In genomic region chr2:200945395-200945729, GRCh38 we compare ENCODE assay signal across 19 cellular contexts. TPM values are rescaled to one million over a fixed set of nuclear protein-coding genes. Genes with fewer than 3 reads are reported as not detected.
DNase-seq lines count a peak whose midpoint lies in the region; ATAC-seq, FAIRE-seq and TF ChIP-seq lines count a peak whose summit lies in the region.
"Had no signal": no experiment of that assay in that cellular context is flagged by ENCODE, and none has a peak within 500 bp of the region (broad histone marks: within the 10 kb centered on the region; RNA-seq: fewer than 3 reads in every experiment).

No MANE protein-coding gene starts in this region.

- BruUV-seq in HepG2 (replicated peaks; lab: Mats Ljungman, UMichigan), result no TSS peak

- TF ChIP-seq POLR2A in HepG2 (IDR thresholded peaks at IDR 0.05; ENCODE audit: insufficient read depth in 1 of 2, low read depth in 2 of 2, low read length in 2 of 2) (no peak), right lobe of liver (IDR thresholded peaks at IDR 0.05) (no peak), transverse colon (IDR thresholded peaks at IDR 0.05) (no peak)

- peak overlapping the region; percentile 17 for H3K27ac ChIP-seq in HepG2 (ENCODE audit: extremely low read length, insufficient read depth, low read length)
- H3K27ac ChIP-seq in right lobe of liver, result no peak overlapping the region
- H3K27ac ChIP-seq in RWPE2 (ENCODE audit: poor library complexity, severe bottlenecking), result peak overlapping the region; percentile 64
- H3K27ac ChIP-seq in colonic mucosa, result peak overlapping the region; percentile 42
- H3K27ac ChIP-seq in transverse colon, result peak overlapping the region in 3 of 4 donors; percentile 2 to 24 (median 7)
- H3K27ac ChIP-seq: dorsolateral prefrontal cortex, heart left ventricle, suprapubic skin, vagina had no signal

- in situ Hi-C loops in HepG2 (cut with HindIII; ENCODE audit: extremely low pct_ligation_motif_present, low pct_unique_long_range_greater_than_20kb), result no loop called here
- in situ Hi-C loops in transverse colon (cut with MboI; ENCODE audit: low pct_ligation_motif_present in 1 of 4, low pct_unique_long_range_greater_than_20kb in 1 of 4, low sequenced_read_pairs in 3 of 4), result no loop called here

- POLR2A ChIA-PET in HepG2 (lab: Yijun Ruan, JAX), result interaction anchor here (0.5 to 2.9 kb wide), 11 partner anchors 11 to 237 kb away, joined by 3 to 41 read pairs (median 4); partner anchors contain the start of genes CASP10, CLK1, HYCC2 and NIF3L1

- no peak for TF ChIP-seq RAD21 in HepG2 (CRISPR knock-in tag; IDR thresholded peaks at IDR 0.05)

- H2AFZ ChIP-seq in HepG2 (ENCODE audit: low read length), result no peak overlapping the region

- H3K36me3 ChIP-seq in HepG2 (replicated peaks in 1 of 2; ENCODE audit: control insufficient read depth in 1 of 2, insufficient read depth in 2 of 2, low read length in 2 of 2) (peaks cover 14 to 64% of the 10 kb centered on the region in 2 experiments), right lobe of liver (peaks cover 0 to 40% (median 13%) of the 10 kb centered on the region in 4 donors), RWPE2 (ENCODE audit: low read depth) (peaks cover 92% of the 10 kb centered on the region), colonic mucosa (peaks cover 15% of the 10 kb centered on the region), transverse colon (peaks cover 0 to 69% (median 29%) of the 10 kb centered on the region in 4 donors)

- no peak for FAIRE-seq in HepG2 (lab: Jason Lieb, UNC)

- H3K9me3 ChIP-seq in HepG2 (ENCODE audit: low read length) (no peaks in the 10 kb centered on the region), right lobe of liver (no peaks in the 10 kb centered on the region), RWPE2 (ENCODE audit: severe bottlenecking) (no peaks in the 10 kb centered on the region), colonic mucosa (no peaks in the 10 kb centered on the region), transverse colon (no peaks in the 10 kb centered on the region)
- H3K9me3 ChIP-seq: heart left ventricle, suprapubic skin, vagina had no signal

- no peak overlapping the region for H3K9ac ChIP-seq in HepG2 (ENCODE audit: insufficient read depth, low read depth, low read length)
- H3K9ac ChIP-seq in colonic mucosa (ENCODE audit: low read depth in 2 of 2, low read length in 2 of 2), result no peak overlapping the region

- no peaks in the 10 kb centered on the region for H3K79me2 ChIP-seq in HepG2 (ENCODE audit: insufficient read depth, low read length)

- TF ChIP-seq CTCF in HepG2 (CRISPR knock-in tag; IDR thresholded peaks at IDR 0.05) (no peak), right lobe of liver (IDR thresholded peaks at IDR 0.05) (no peak), RWPE2 (IDR thresholded peaks at IDR 0.05; ENCODE audit: poor library complexity, severe bottlenecking) (no peak), colonic mucosa (IDR thresholded peaks at IDR 0.05) (no peak), transverse colon (IDR thresholded peaks at IDR 0.05) (no peak)

- ATAC-seq in HepG2 (no peak), right lobe of liver (no peak), RWPE2 (ENCODE audit: low read depth) (no peak)
- ATAC-seq: heart left ventricle, sciatic nerve had no signal

- WGBS in HepG2 (ENCODE audit: low lambda C conversion rate), result 97% methylated on average over 4 of the region's 4 CpGs
- WGBS in right lobe of liver (ENCODE audit: insufficient coverage, low coverage, low lambda C conversion rate, missing lambda C conversion rate), result 94% methylated on average over 2 of the region's 4 CpGs
- WGBS in transverse colon (ENCODE audit: low coverage in 1 of 2), 2 donors, result 92% methylated on average over 4 of the region's 4 CpGs; no CpG with 5 or more reads in 1 of the 2 donors

- H4K20me1 ChIP-seq in HepG2 (ENCODE audit: insufficient read depth, low read length), result 0 out of 2 replicates have a peak, but pooled peaks cover 6% of the 10 kb centered on the region

- H3K4me3 ChIP-seq in HepG2 (replicated peaks in 1 of 3; ENCODE audit: insufficient read depth in 1 of 3, low read depth in 2 of 3, low read length in 3 of 3), result no peak overlapping the region
- no peak overlapping the region for H3K4me3 ChIP-seq in right lobe of liver
- H3K4me3 ChIP-seq in RWPE2 (ENCODE audit: severe bottlenecking), result no peak overlapping the region
- H3K4me3 ChIP-seq in colonic mucosa, result no peak overlapping the region
- no peak overlapping the region for H3K4me3 ChIP-seq in transverse colon
- H3K4me3 ChIP-seq: dorsolateral prefrontal cortex, heart left ventricle, suprapubic skin, vagina had no signal

- DNase-seq in HepG2 (ENCODE audit: low spot score) (no peak), right lobe of liver (no peak), RWPE2 (ENCODE audit: low spot score) (no peak), colonic mucosa (no peak), transverse colon (no peak), GF-D8 (lab: John Stamatoyannopoulos, UW) (no peak), NCI-H187 treated with DMSO at 0.1 percent for 48 hours (lab: John Stamatoyannopoulos, UW) (no peak)
- DNase-seq: activated CD4-positive, CD25-positive, alpha-beta regulatory T cell treated with anti-CD3 and anti-CD28 coated beads, Interleukin-2, amount 50 U/mL, for 72 hours; amygdala; dorsolateral prefrontal cortex; H7; heart left ventricle; NCI-H1436 treated with DMSO at 0.1 percent for 48 hours; NCI-H524 treated with DMSO at 0.1 percent for 48 hours; SHP77; stimulated activated CD8-positive, alpha-beta memory T cell treated with anti-CD3 and anti-CD28 coated beads, Interleukin-4, amount 100 ng/mL, for 48 hours had no signal

- H3K4me1 ChIP-seq in HepG2 (ENCODE audit: insufficient read depth, low read length), result peaks cover 20% of the 10 kb centered on the region
- H3K4me1 ChIP-seq in right lobe of liver, result no peaks in the 10 kb centered on the region
- H3K4me1 ChIP-seq in RWPE2 (ENCODE audit: insufficient read depth, poor library complexity, severe bottlenecking), result peaks cover 19% of the 10 kb centered on the region
- H3K4me1 ChIP-seq in colonic mucosa, result no peaks in the 10 kb centered on the region
- no peaks in the 10 kb centered on the region for H3K4me1 ChIP-seq in transverse colon
- H3K4me1 ChIP-seq: suprapubic skin, vagina had no signal

- no peak overlapping the region for H3K4me2 ChIP-seq in HepG2 (ENCODE audit: low read depth, low read length)

- TF ChIP-seq EP300 in HepG2 (IDR thresholded peaks at IDR 0.05; ENCODE audit: low read depth in 2 of 2, low read length in 2 of 2) (no peak), HepG2 (CRISPR knock-in tag; IDR thresholded peaks at IDR 0.05; ENCODE audit: borderline replicate concordance) (no peak), transverse colon (IDR thresholded peaks at IDR 0.05; ENCODE audit: low read depth) (no peak)

- H3K27me3 ChIP-seq in HepG2 (ENCODE audit: control insufficient read depth in 1 of 2, insufficient read depth in 2 of 2, low read length in 2 of 2), result no peaks in the 10 kb centered on the region
- no peaks in the 10 kb centered on the region for H3K27me3 ChIP-seq in right lobe of liver
- no peaks in the 10 kb centered on the region for H3K27me3 ChIP-seq in RWPE2 (ENCODE audit: insufficient read depth, poor library complexity, severe bottlenecking)
- no peaks in the 10 kb centered on the region for H3K27me3 ChIP-seq in colonic mucosa
- no peaks in the 10 kb centered on the region for H3K27me3 ChIP-seq in transverse colon
- H3K27me3 ChIP-seq: dorsolateral prefrontal cortex, heart left ventricle, suprapubic skin, vagina had no signal

- CTCF ChIA-PET in HepG2 (lab: Yijun Ruan, JAX; ENCODE audit: low intra/inter-chr PET ratio, low total read pairs), result no interaction called here

- intact Hi-C loops in HepG2 (cut with micrococcal nuclease; ENCODE audit: unreplicated experiment) (no loop called here), right lobe of liver (cut with DNase I) (no loop called here), colonic mucosa (cut with DNase I) (no loop called here), transverse colon (cut with DNase I; ENCODE audit: low total_unique reads) (no loop called here)

RNA-seq across cellular contexts. Expression of gene ORC2, which starts 18.1 kb away (rescaled TPM):
- total RNA-seq in HepG2 (2016; rRNA removed; fragmentation: Illumina TruSeq; extraction: Trizol) (58.3 and 73.5 TPM in 2 replicates), right lobe of liver (10 to 100 TPM in 3 of 6 experiments, 1 to 10 TPM in 3; 5.3 to 13.6 (median 8.4) TPM), colonic mucosa (10 to 100 TPM; 36.4 to 39.0 TPM), transverse colon (10 to 100 TPM; 15.1 to 30.5 (median 20.8) TPM)
- 35.1 and 42.3 TPM in 2 replicates for total RNA-seq in HepG2 (2016; cell fraction: cytosol; rRNA removed; fragmentation: Illumina TruSeq; extraction: Trizol; ENCODE audit: low read depth)
- 57.9 and 72.3 TPM in 2 replicates for total RNA-seq in HepG2 (2016; cell fraction: insoluble cytoplasmic fraction; rRNA removed; fragmentation: Illumina TruSeq; extraction: Trizol)
- 23.7 and 25.8 TPM in 2 replicates for total RNA-seq in HepG2 (2016; cell fraction: membrane; rRNA removed; fragmentation: Illumina TruSeq; extraction: Trizol)
- 84.7 and 104 TPM in 2 replicates for total RNA-seq in HepG2 (2016; cell fraction: nucleus; rRNA removed; fragmentation: Illumina TruSeq; extraction: Trizol)
- 17.8 and 19.3 TPM in 2 replicates for polyA plus RNA-seq in HepG2 (2011; rRNA removed)
- polyA plus RNA-seq in HepG2 (2011; cell fraction: cytosol; rRNA removed), result 3.8 and 5.6 TPM in 2 replicates
- 56.9 and 65.1 TPM in 2 replicates for polyA plus RNA-seq in HepG2 (2011; cell fraction: nucleus; rRNA removed)
- 31.7 and 53.3 TPM in 2 replicates for polyA plus RNA-seq in HepG2 (2012)
- 2.8 and 3.0 TPM in 2 replicates for polyA plus RNA-seq in HepG2 (2016; cell fraction: cytosol; fragmentation: Illumina TruSeq; extraction: Trizol; ENCODE audit: low read depth)
- polyA plus RNA-seq in HepG2 (2016; cell fraction: insoluble cytoplasmic fraction; fragmentation: Illumina TruSeq; extraction: Trizol; ENCODE audit: low read depth), result 49.7 and 56.0 TPM in 2 replicates
- polyA plus RNA-seq in HepG2 (2016; cell fraction: membrane; fragmentation: Illumina TruSeq; extraction: Trizol; ENCODE audit: low read depth), result 6.0 and 6.1 TPM in 2 replicates
- polyA plus RNA-seq in HepG2 (2016; cell fraction: nucleus; fragmentation: Illumina TruSeq; extraction: Trizol; ENCODE audit: insufficient read depth, low read depth), result 194 and 196 TPM in 2 replicates
- polyA minus RNA-seq in HepG2 (2011; rRNA and poly(A)+ RNA removed; ENCODE audit: low replicate concordance), result 4.6 and 6.1 TPM in 2 replicates
- 9.2 and 14.9 TPM in 2 replicates for polyA minus RNA-seq in HepG2 (2011; cell fraction: cytosol; rRNA and poly(A)+ RNA removed)
- 48.9 and 55.0 TPM in 2 replicates for polyA minus RNA-seq in HepG2 (2011; cell fraction: nucleus; rRNA and poly(A)+ RNA removed)

RNA-seq across cellular contexts. Expression of gene NIF3L1, which starts 56.2 kb away (rescaled TPM):
- total RNA-seq in HepG2 (2016; rRNA removed; fragmentation: Illumina TruSeq; extraction: Trizol), result 67.9 and 98.5 TPM in 2 replicates
- total RNA-seq in HepG2 (2016; cell fraction: cytosol; rRNA removed; fragmentation: Illumina TruSeq; extraction: Trizol; ENCODE audit: low read depth), result 23.3 and 24.5 TPM in 2 replicates
- total RNA-seq in HepG2 (2016; cell fraction: insoluble cytoplasmic fraction; rRNA removed; fragmentation: Illumina TruSeq; extraction: Trizol), result 69.4 and 101 TPM in 2 replicates
- total RNA-seq in HepG2 (2016; cell fraction: membrane; rRNA removed; fragmentation: Illumina TruSeq; extraction: Trizol), result 38.9 and 41.8 TPM in 2 replicates
- total RNA-seq in HepG2 (2016; cell fraction: nucleus; rRNA removed; fragmentation: Illumina TruSeq; extraction: Trizol), result 33.1 and 39.6 TPM in 2 replicates
- polyA plus RNA-seq in HepG2 (2011; rRNA removed), result 55.1 and 75.2 TPM in 2 replicates
- polyA plus RNA-seq in HepG2 (2011; cell fraction: cytosol; rRNA removed), result 54.9 and 60.1 TPM in 2 replicates
- polyA plus RNA-seq in HepG2 (2011; cell fraction: nucleus; rRNA removed), result 40.7 and 44.2 TPM in 2 replicates
- 21.5 and 30.3 TPM in 2 replicates for polyA plus RNA-seq in HepG2 (2012)
- polyA plus RNA-seq in HepG2 (2016; cell fraction: cytosol; fragmentation: Illumina TruSeq; extraction: Trizol; ENCODE audit: low read depth), result 8.6 and 9.7 TPM in 2 replicates
- polyA plus RNA-seq in HepG2 (2016; cell fraction: insoluble cytoplasmic fraction; fragmentation: Illumina TruSeq; extraction: Trizol; ENCODE audit: low read depth), result 84.9 and 85.4 TPM in 2 replicates
- polyA plus RNA-seq in HepG2 (2016; cell fraction: membrane; fragmentation: Illumina TruSeq; extraction: Trizol; ENCODE audit: low read depth), result 16.6 and 16.7 TPM in 2 replicates
- 50.4 and 53.5 TPM in 2 replicates for polyA plus RNA-seq in HepG2 (2016; cell fraction: nucleus; fragmentation: Illumina TruSeq; extraction: Trizol; ENCODE audit: insufficient read depth, low read depth)
- 57.1 and 72.0 TPM in 2 replicates for polyA minus RNA-seq in HepG2 (2011; rRNA and poly(A)+ RNA removed; ENCODE audit: low replicate concordance)
- 24.0 and 28.5 TPM in 2 replicates for polyA minus RNA-seq in HepG2 (2011; cell fraction: cytosol; rRNA and poly(A)+ RNA removed)
- polyA minus RNA-seq in HepG2 (2011; cell fraction: nucleus; rRNA and poly(A)+ RNA removed), result 33.3 and 35.7 TPM in 2 replicates
- 10 to 100 TPM in 4 of 6 experiments, 1 to 10 TPM in 2; 9.5 to 23.7 (median 11.3) TPM for total RNA-seq in right lobe of liver
- total RNA-seq in colonic mucosa, result 10 to 100 TPM; 26.7 to 38.4 TPM
- total RNA-seq in transverse colon, result 10 to 100 TPM; 14.5 to 26.6 (median 21.5) TPM

RNA-seq across cellular contexts. Expression of gene PPIL3, which starts 56.5 kb away (rescaled TPM):
- total RNA-seq in HepG2 (2016; rRNA removed; fragmentation: Illumina TruSeq; extraction: Trizol), result 98.7 and 126 TPM in 2 replicates
- total RNA-seq in HepG2 (2016; cell fraction: cytosol; rRNA removed; fragmentation: Illumina TruSeq; extraction: Trizol; ENCODE audit: low read depth), result 48.4 and 52.9 TPM in 2 replicates
- 84.1 and 125 TPM in 2 replicates for total RNA-seq in HepG2 (2016; cell fraction: insoluble cytoplasmic fraction; rRNA removed; fragmentation: Illumina TruSeq; extraction: Trizol)
- total RNA-seq in HepG2 (2016; cell fraction: membrane; rRNA removed; fragmentation: Illumina TruSeq; extraction: Trizol), result 78.2 and 94.7 TPM in 2 replicates
- 47.6 and 50.4 TPM in 2 replicates for total RNA-seq in HepG2 (2016; cell fraction: nucleus; rRNA removed; fragmentation: Illumina TruSeq; extraction: Trizol)
- 81.8 and 107 TPM in 2 replicates for polyA plus RNA-seq in HepG2 (2011; rRNA removed)
- 53.4 and 68.3 TPM in 2 replicates for polyA plus RNA-seq in HepG2 (2011; cell fraction: cytosol; rRNA removed)
- 46.2 and 54.3 TPM in 2 replicates for polyA plus RNA-seq in HepG2 (2011; cell fraction: nucleus; rRNA removed)
- 102 and 132 TPM in 2 replicates for polyA plus RNA-seq in HepG2 (2012)
- 46.7 and 53.3 TPM in 2 replicates for polyA plus RNA-seq in HepG2 (2016; cell fraction: cytosol; fragmentation: Illumina TruSeq; extraction: Trizol; ENCODE audit: low read depth)
- 143 and 147 TPM in 2 replicates for polyA plus RNA-seq in HepG2 (2016; cell fraction: insoluble cytoplasmic fraction; fragmentation: Illumina TruSeq; extraction: Trizol; ENCODE audit: low read depth)
- polyA plus RNA-seq in HepG2 (2016; cell fraction: membrane; fragmentation: Illumina TruSeq; extraction: Trizol; ENCODE audit: low read depth), result 79.9 and 84.5 TPM in 2 replicates
- 90.6 and 109 TPM in 2 replicates for polyA plus RNA-seq in HepG2 (2016; cell fraction: nucleus; fragmentation: Illumina TruSeq; extraction: Trizol; ENCODE audit: insufficient read depth, low read depth)
- 13.9 and 16.0 TPM in 2 replicates for polyA minus RNA-seq in HepG2 (2011; rRNA and poly(A)+ RNA removed; ENCODE audit: low replicate concordance)
- 25.3 and 29.8 TPM in 2 replicates for polyA minus RNA-seq in HepG2 (2011; cell fraction: cytosol; rRNA and poly(A)+ RNA removed)
- 35.9 and 56.9 TPM in 2 replicates for polyA minus RNA-seq in HepG2 (2011; cell fraction: nucleus; rRNA and poly(A)+ RNA removed)
- total RNA-seq in right lobe of liver, result 10 to 100 TPM; 10.4 to 21.3 (median 16.2) TPM
- 10 to 100 TPM; 20.1 to 32.8 TPM for total RNA-seq in colonic mucosa
- 10 to 100 TPM; 16.8 to 18.4 (median 17.7) TPM for total RNA-seq in transverse colon

Comparison
In these comparisons a context has a peak if more than half of its experiments do, and no peak if none do; other contexts are left out.
1. H3K27ac ChIP-seq: peak in HepG2 (single experiment), RWPE2 (single experiment), colonic mucosa (single experiment) and transverse colon (3 of 4); none in right lobe of liver (0 of 3).